ENCODE assay signal across 17 cellular contexts in genomic region chr11:33910960-33911339, GRCh38.
"Had no signal": no experiment of that assay in that cellular context is flagged by ENCODE, and none has a peak within 500 bp of the region (broad histone marks: within the 10 kb centered on the region; RNA-seq: fewer than 3 reads in every experiment).

No MANE protein-coding gene starts in this region.

- H3K27ac ChIP-seq: esophagus squamous epithelium, foreskin keratinocyte, hepatocyte, psoas muscle, right lobe of liver, suprapubic skin, thyroid gland had no signal

- H3K27ac Mint-ChIP-seq: naive thymus-derived CD4-positive, alpha-beta T cell; nephron progenitor cell; stimulated activated effector memory CD8-positive, alpha-beta T cell treated with anti-CD3 and anti-CD28 coated beads, Interleukin-12 subunit alpha, Interleukin-12 subunit beta, amount 100 ng/mL, for 72 hours; type B pancreatic cell had no signal

- H3K9me3 ChIP-seq: right lobe of liver, suprapubic skin, thyroid gland had no signal

- H3K4me3 Mint-ChIP-seq: naive thymus-derived CD4-positive, alpha-beta T cell; nephron progenitor cell; stimulated activated effector memory CD8-positive, alpha-beta T cell treated with anti-CD3 and anti-CD28 coated beads, Interleukin-12 subunit alpha, Interleukin-12 subunit beta, amount 100 ng/mL, for 72 hours; type B pancreatic cell had no signal

- H3K36me3 ChIP-seq: esophagus squamous epithelium, right lobe of liver, suprapubic skin, thyroid gland had no signal

- H3K4me1 Mint-ChIP-seq: stimulated activated effector memory CD8-positive, alpha-beta T cell treated with anti-CD3 and anti-CD28 coated beads, Interleukin-12 subunit alpha, Interleukin-12 subunit beta, amount 100 ng/mL, for 72 hours had no signal

- DNase-seq: esophagus squamous epithelium; foreskin keratinocyte; kidney glomerular epithelial cell; mammary epithelial cell; naive thymus-derived CD4-positive, alpha-beta T cell; nephron progenitor cell; psoas muscle; retina; right lobe of liver; stimulated activated CD4-positive, alpha-beta T cell treated with anti-CD3 and anti-CD28 coated beads, Interleukin-4, amount 100 ng/mL, for 1 hour; stimulated activated CD8-positive, alpha-beta memory T cell treated with anti-CD3 and anti-CD28 coated beads, Interleukin-4, amount 100 ng/mL, for 48 hours; stimulated activated naive CD8-positive, alpha-beta T cell treated with anti-CD3 and anti-CD28 coated beads, Interleukin-15, Interleukin-2, amounts not matched to agents 100 U/mL and 50 U/mL, for 24 hours; thyroid gland had no signal

- H3K4me3 ChIP-seq: esophagus squamous epithelium, hepatocyte, psoas muscle, right lobe of liver, suprapubic skin, thyroid gland had no signal

- ATAC-seq: foreskin keratinocyte; naive thymus-derived CD4-positive, alpha-beta T cell; psoas muscle; right lobe of liver; stimulated activated effector memory CD8-positive, alpha-beta T cell treated with anti-CD3 and anti-CD28 coated beads, Interleukin-12 subunit alpha, Interleukin-12 subunit beta, amount 100 ng/mL, for 72 hours; stimulated activated naive CD8-positive, alpha-beta T cell treated with anti-CD3 and anti-CD28 coated beads, Interleukin-15, Interleukin-2, amounts not matched to agents 100 U/mL and 50 U/mL, for 24 hours had no signal

- H3K36me3 Mint-ChIP-seq: stimulated activated effector memory CD8-positive, alpha-beta T cell treated with anti-CD3 and anti-CD28 coated beads, Interleukin-12 subunit alpha, Interleukin-12 subunit beta, amount 100 ng/mL, for 72 hours; type B pancreatic cell had no signal
